Comparison of ENCODE assay signal across 11 cellular contexts in the genomic region with DNA sequence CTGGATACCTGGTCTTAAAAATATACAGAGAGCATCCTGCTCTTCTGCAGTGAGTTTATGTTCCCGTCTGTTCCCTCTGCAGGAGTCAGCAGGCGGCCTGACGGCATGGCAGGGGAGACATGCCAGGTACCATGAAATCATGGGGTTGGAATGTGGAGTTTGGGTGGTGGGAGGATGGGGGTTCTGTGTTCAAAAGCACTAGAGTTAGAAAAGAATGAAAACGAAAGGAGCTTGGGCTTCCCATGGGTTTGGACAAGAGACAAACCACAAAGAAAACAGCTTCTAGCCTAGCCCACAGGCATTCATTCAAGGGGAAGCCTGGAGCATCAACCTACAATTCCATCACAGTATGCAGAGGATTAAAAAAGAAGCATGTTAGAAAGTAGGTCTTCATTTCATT. TPM values are rescaled to one million over a fixed set of nuclear protein-coding genes. Genes with fewer than 3 reads are reported as not detected.
DNase-seq lines count a peak whose midpoint lies in the region; ATAC-seq and TF ChIP-seq lines count a peak whose summit lies in the region.
"Had no signal": no experiment of that assay in that cellular context is flagged by ENCODE, and none has a peak within 500 bp of the region (broad histone marks: within the 10 kb centered on the region; RNA-seq: fewer than 3 reads in every experiment).

No MANE protein-coding gene starts in this region.

- dilution Hi-C loops in mammary epithelial cell (cut with HindIII; ENCODE audit: low sequenced_read_pairs), result no loop called here

- H3K4me1 ChIP-seq in HUES64 (ENCODE audit: insufficient read depth, low read length) (peaks cover 21% of the 10 kb centered on the region), mammary epithelial cell (ENCODE audit: insufficient read depth, low read length) (peaks cover 29% of the 10 kb centered on the region), lower lobe of right lung (no peaks in the 10 kb centered on the region)

- H3K27ac ChIP-seq in HUES64 (ENCODE audit: low read depth, low read length) (peak overlapping the region; percentile 66), mammary epithelial cell (ENCODE audit: insufficient read depth, low read depth, low read length) (no peak overlapping the region), lower lobe of right lung (no peak overlapping the region)
- H3K27ac ChIP-seq: C4-2B had no signal

- intact Hi-C loops in mammary epithelial cell (cut with micrococcal nuclease) (no loop called here), lower lobe of right lung (cut with DNase I) (no loop called here)

- no peak overlapping the region for H3K9ac ChIP-seq in HUES64 (ENCODE audit: low read depth, low read length)
- H3K9ac ChIP-seq in mammary epithelial cell (ENCODE audit: insufficient read depth, low read length), result no peak overlapping the region

- no peak for TF ChIP-seq CTCF in mammary epithelial cell (conservative IDR thresholded peaks at IDR 0.05 in 1 of 2, IDR thresholded peaks at IDR 0.05 in 1 of 2; ENCODE audit: extremely low read depth in 1 of 2, insufficient read depth in 1 of 2, low read depth in 1 of 2, low read length in 2 of 2)
- TF ChIP-seq CTCF in lower lobe of right lung (IDR thresholded peaks at IDR 0.05), result no peak

- H3K4me3 ChIP-seq in HUES64 (ENCODE audit: low read length) (no peak overlapping the region), mammary epithelial cell (replicated peaks in 1 of 3; ENCODE audit: insufficient read depth in 1 of 3, low read depth in 2 of 3, low read length in 3 of 3) (peak overlapping the region in 1 of 3 experiments; percentile 8), lower lobe of right lung (no peak overlapping the region)

- 37% methylated on average over 4 of the region's 4 CpGs for WGBS in HUES64
- WGBS in mammary epithelial cell (ENCODE audit: low coverage, missing lambda C conversion rate), result 0% methylated on average over 3 of the region's 4 CpGs

- in situ Hi-C loops in ACHN (cut with HindIII; ENCODE audit: low pct_ligation_motif_present, low pct_unique_long_range_greater_than_20kb, low sequenced_read_pairs) (no loop called here), mammary epithelial cell (cut with MboI; ENCODE audit: low sequenced_read_pairs in 2 of 2) (no loop called here)

- H3K4me2 ChIP-seq in mammary epithelial cell (ENCODE audit: insufficient read depth, low read depth, low read length), result peak overlapping the region; percentile 73

- no TSS peak for BruUV-seq in mammary epithelial cell (replicated peaks; lab: Mats Ljungman, UMichigan)

- H3K9me3 ChIP-seq in HUES64 (ENCODE audit: insufficient read depth, low read depth, low read length) (no peaks in the 10 kb centered on the region), mammary epithelial cell (replicated peaks; ENCODE audit: insufficient read depth, low read length) (no peaks in the 10 kb centered on the region), lower lobe of right lung (no peaks in the 10 kb centered on the region)

- ATAC-seq in lower lobe of right lung, result peak; percentile 65 to 85

- peaks cover 2% of the 10 kb centered on the region for H3K79me2 ChIP-seq in mammary epithelial cell (ENCODE audit: insufficient read depth, low read length)

- H3K36me3 ChIP-seq in HUES64 (ENCODE audit: insufficient read depth, low read length), result no peaks in the 10 kb centered on the region
- H3K36me3 ChIP-seq in mammary epithelial cell (ENCODE audit: insufficient read depth, low read length), result no peaks in the 10 kb centered on the region
- no peaks in the 10 kb centered on the region for H3K36me3 ChIP-seq in lower lobe of right lung

- peak; percentile 93 for DNase-seq in ACHN
- peak; percentile 74 for DNase-seq in mammary epithelial cell
- DNase-seq in lower lobe of right lung, result no peak
- no peak for DNase-seq in COR-L47 (lab: John Stamatoyannopoulos, UW)
- DNase-seq in activated effector memory CD4-positive, alpha-beta T cell treated with Interleukin-2 at 50 U/mL for 16 hours, result no peak
- DNase-seq in HPDE6-E6E7 (ENCODE audit: extremely low spot score), result no peak
- DNase-seq in COLO829 (ENCODE audit: low spot score), result no peak
- DNase-seq: NCI-H2227 treated with DMSO at 0.1 percent for 48 hours; stimulated activated CD4-positive, alpha-beta T cell treated with anti-CD3 and anti-CD28 coated beads, Interleukin-2, amount 100 ng/mL, for 24 hours had no signal

- H4K20me1 ChIP-seq in mammary epithelial cell (ENCODE audit: insufficient read depth, low read length), result no peaks in the 10 kb centered on the region

- CTCF ChIA-PET in mammary epithelial cell (lab: Charles Lee; ENCODE audit: low non-redundant PET), result no interaction called here

- no peak overlapping the region for H2AFZ ChIP-seq in mammary epithelial cell (ENCODE audit: low read depth, low read length)

- H3K27me3 ChIP-seq in HUES64 (ENCODE audit: insufficient read depth, low read length) (no peaks in the 10 kb centered on the region), mammary epithelial cell (ENCODE audit: insufficient read depth, low read length) (no peaks in the 10 kb centered on the region), lower lobe of right lung (ENCODE audit: low read depth) (no peaks in the 10 kb centered on the region)

RNA-seq across cellular contexts. Expression of a gene that starts 59.9 kb away (rescaled TPM):
- 10.0 TPM for polyA plus RNA-seq in HUES64 (2013, experiment 1 of 2)
- 9.9 TPM for polyA plus RNA-seq in HUES64 (2013, experiment 2 of 2)
- total RNA-seq in mammary epithelial cell (10 to 100 TPM; 12.1 to 16.5 TPM), lower lobe of right lung (8.9 TPM)
- polyA plus RNA-seq in mammary epithelial cell, result 10.2 TPM
- polyA minus RNA-seq in mammary epithelial cell, result 54.3 TPM

Comparison
In these comparisons a context has a peak if more than half of its experiments do, and no peak if none do; other contexts are left out.
1. DNase-seq: peak in ACHN (single experiment) and mammary epithelial cell (single experiment); none in lower lobe of right lung (single experiment), COR-L47 (single experiment), activated effector memory CD4-positive, alpha-beta T cell treated with Interleukin-2 at 50 U/mL for 16 hours (single experiment), HPDE6-E6E7 (single experiment) and COLO829 (single experiment).